In the genomic region with DNA sequence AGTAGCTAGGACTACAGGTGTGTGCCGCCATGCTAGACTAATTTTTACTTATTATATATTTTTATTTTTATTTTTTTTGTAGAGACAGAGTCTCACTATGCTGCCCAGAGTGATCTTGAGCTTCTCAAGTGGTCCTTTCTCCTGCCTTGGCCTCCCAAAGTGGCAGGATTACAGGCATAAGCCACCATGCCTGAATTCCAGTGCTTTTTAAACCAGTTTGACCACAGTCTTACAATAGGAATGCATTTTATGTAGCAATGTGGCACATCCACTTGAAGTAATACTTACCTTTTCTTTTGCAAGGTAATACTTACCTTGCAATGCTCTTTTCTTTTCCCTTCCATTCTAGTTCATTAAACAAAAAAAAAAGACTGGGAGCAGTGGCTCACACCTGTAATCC, we compare ENCODE assay signal across 15 cellular contexts.
"Had no signal": no experiment of that assay in that cellular context is flagged by ENCODE, and none has a peak within 500 bp of the region (broad histone marks: within the 10 kb centered on the region; RNA-seq: fewer than 3 reads in every experiment).

No MANE protein-coding gene starts in this region.

- H3K4me3 ChIP-seq: left ventricle myocardium inferior, tibial artery had no signal

- H3K36me3 ChIP-seq: brain microvascular endothelial cell, left ventricle myocardium inferior, tibial artery had no signal

- ATAC-seq: stimulated activated memory B cell treated with anti-CD40 and anti-IgM and Interleukin-4, amounts not matched to agents 10 μg/mL and 1 μg/mL and 100 μg/mL, for 72 hours; T-cell had no signal

- H3K27ac ChIP-seq: brain microvascular endothelial cell, left ventricle myocardium inferior, tibial artery had no signal

- H3K9me3 ChIP-seq: left ventricle myocardium inferior, tibial artery had no signal

- H3K4me1 ChIP-seq: left ventricle myocardium inferior, tibial artery had no signal

- H3K27me3 ChIP-seq: brain microvascular endothelial cell, tibial artery had no signal

- DNase-seq: activated CD4-positive, alpha-beta T cell treated with anti-CD3 and anti-CD28 coated beads, Interleukin-2, amount 10 ng/mL, durations not matched to agents 7 days and 5 days; activated CD8-positive, alpha-beta memory T cell treated with anti-CD3 and anti-CD28 coated beads, Interleukin-2, amount 50 U/mL, for 48 hours; activated naive CD8-positive, alpha-beta T cell treated with anti-CD3 and anti-CD28 coated beads for 36 hours; brain microvascular endothelial cell; cerebellar nuclear complex; effector memory CD4-positive, alpha-beta T cell; islet precursor cell; left ventricle myocardium inferior; nucleus accumbens; posterior cingulate gyrus; stimulated activated CD4-positive, alpha-beta T cell treated with anti-CD3 and anti-CD28 coated beads, Interleukin-2, amount 100 ng/mL, for 48 hours; T-cell; T-helper 9 cell; tibial artery had no signal
